ENCODE assay signal across 8 cellular contexts in the genomic region with DNA sequence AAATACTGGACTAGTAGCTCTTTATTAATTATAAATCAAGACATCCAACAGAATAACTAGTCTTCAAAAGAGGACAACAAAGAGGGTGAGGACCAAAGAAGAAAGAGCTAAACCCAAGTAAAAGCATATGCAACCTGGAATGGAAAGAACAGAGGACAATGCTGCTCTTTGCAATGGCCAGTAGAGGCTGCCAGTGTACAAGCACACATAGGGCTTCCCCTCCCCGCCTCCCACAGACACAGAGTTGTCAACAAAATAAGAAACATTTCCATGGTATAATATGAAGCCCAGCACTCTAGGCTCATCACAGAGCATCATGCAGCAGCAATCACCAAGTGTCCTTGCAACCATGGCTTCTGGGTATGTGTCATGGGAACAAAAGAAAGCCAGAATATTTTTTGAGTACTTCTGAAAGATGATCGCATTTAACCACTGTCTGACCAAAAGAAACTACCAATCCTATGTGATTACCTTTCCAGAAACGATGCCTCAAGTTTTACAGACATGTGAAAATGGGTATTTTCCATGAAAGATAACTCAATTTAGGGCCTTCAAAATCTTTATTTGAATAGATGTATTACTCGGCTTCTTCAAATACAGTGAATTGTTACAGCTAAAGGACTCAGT. TPM values are rescaled to one million over a fixed set of nuclear protein-coding genes. Genes with fewer than 3 reads are reported as not detected.
DNase-seq lines count a peak whose midpoint lies in the region; ATAC-seq and TF ChIP-seq lines count a peak whose summit lies in the region.

No MANE protein-coding gene starts in this region.

- TF ChIP-seq POLR2A in body of pancreas (IDR thresholded peaks at IDR 0.05), result no peak

- H3K27ac Mint-ChIP-seq in immature natural killer cell, result peak overlapping the region in 1 of 6 donors; percentile 77

- H3K27me3 ChIP-seq in body of pancreas, result no peaks in the 10 kb centered on the region

- 50 to 54% methylated on average over 4 of the region's 4 CpGs for whole genome bisulfite sequencing in body of pancreas, 2 donors

- no peaks in the 10 kb centered on the region for H3K36me3 ChIP-seq in body of pancreas (replicated peaks in 1 of 2; ENCODE audit: insufficient read depth in 1 of 2, low read depth in 2 of 2)

- no peaks in the 10 kb centered on the region for H3K27me3 Mint-ChIP-seq in immature natural killer cell (ENCODE audit: low read depth in 3 of 3)

- H3K9me3 ChIP-seq in body of pancreas, result no peaks in the 10 kb centered on the region

- DNase-seq in Right ventricle myocardium inferior (ENCODE audit: missing footprints), result peak; percentile 73
- no peak for DNase-seq in cardiac septum (ENCODE audit: low spot score)
- DNase-seq in NCI-H1417 treated with DMSO at 0.1 percent for 48 hours (lab: John Stamatoyannopoulos, UW), result peak; percentile 41
- DNase-seq in T-helper 9 cell, result peak; percentile 30
- DNase-seq in body of pancreas, result peak; percentile 39 to 74 (median 58)
- peak; percentile 45 to 58 (median 46) for DNase-seq in immature natural killer cell
- peak; percentile 20 to 51 for DNase-seq in stimulated activated CD4-positive, alpha-beta T cell treated with anti-CD3 and anti-CD28 coated beads, Interleukin-1b, Interleukin-23, amount 100 ng/mL, for 4 hours (ENCODE audit: low read depth in 2 of 2)

- H3K9me3 Mint-ChIP-seq in immature natural killer cell, result no peaks in the 10 kb centered on the region

- ATAC-seq in Right ventricle myocardium inferior (peak; percentile 92), HG02870 (IDR thresholded peaks at IDR 0.05; ENCODE audit: unreplicated experiment) (peak; percentile 93), body of pancreas (peak; percentile 65)

- peak; percentile 39 to 80 (median 59) for TF ChIP-seq CTCF in body of pancreas (IDR thresholded peaks at IDR 0.05)

- no peak overlapping the region for H3K4me3 Mint-ChIP-seq in immature natural killer cell

- H3K4me3 ChIP-seq in body of pancreas, result no peak overlapping the region

- intact Hi-C loops in Right ventricle myocardium inferior (cut with DNase I), result loop anchor here (5.0 kb wide), 1 partner anchor 180 kb away; no protein-coding TSS in a partner anchor
- intact Hi-C loops in cardiac septum (cut with DNase I), result loop anchor here (10.0 kb wide), 1 partner anchor 177 kb away; no protein-coding TSS in a partner anchor
- intact Hi-C loops in body of pancreas (cut with DNase I), result no loop called here

- H3K36me3 Mint-ChIP-seq in immature natural killer cell, result no peaks in the 10 kb centered on the region

- no peak overlapping the region for H3K27ac ChIP-seq in body of pancreas

- H3K4me1 Mint-ChIP-seq in immature natural killer cell, result peaks cover 2 to 7% of the 10 kb centered on the region in 2 donors

- H3K4me1 ChIP-seq in body of pancreas, result peaks cover 6% of the 10 kb centered on the region

RNA-seq across cellular contexts. Expression of gene RFX3, which starts 58.1 kb away (rescaled TPM):
- total RNA-seq in Right ventricle myocardium inferior, result 3.7 TPM
- total RNA-seq in cardiac septum, result 4.1 TPM
- total RNA-seq in body of pancreas, result 1 to 10 TPM; 4.6 to 6.5 TPM
- polyA plus RNA-seq in immature natural killer cell, result 1 to 10 TPM; 4.5 to 6.5 (median 4.5) TPM
